In the genomic region with DNA sequence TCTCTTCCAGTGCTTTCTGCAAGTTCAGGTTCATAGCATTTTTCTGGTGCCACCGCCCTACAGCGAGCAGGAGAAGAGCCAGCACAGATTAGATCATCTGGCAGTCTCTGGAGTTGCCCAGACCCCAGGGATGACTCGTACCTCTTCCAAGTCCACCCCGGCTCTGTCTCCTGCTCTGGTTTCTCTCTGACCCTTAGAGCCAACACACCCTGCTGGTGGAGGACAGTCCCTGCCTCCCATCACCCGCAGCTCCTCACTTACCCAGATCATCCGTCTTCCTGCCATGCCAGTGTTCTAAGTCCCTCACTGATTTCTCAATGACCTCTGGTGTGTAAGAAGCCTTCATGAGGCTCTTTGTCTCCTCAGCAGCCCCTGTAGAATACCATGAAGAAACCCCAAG, we compare ENCODE assay signal across 25 cellular contexts.
"Had no signal": no experiment of that assay in that cellular context is flagged by ENCODE, and none has a peak within 500 bp of the region (broad histone marks: within the 10 kb centered on the region; RNA-seq: fewer than 3 reads in every experiment).

No MANE protein-coding gene starts in this region.

- FAIRE-seq: colon, endothelial cell of umbilical vein had no signal

- H3K4me3 ChIP-seq: breast epithelium, esophagus squamous epithelium, gastroesophageal sphincter, heart left ventricle, ovary, psoas muscle, tibial artery had no signal

- DNase-seq: activated CD4-positive, alpha-beta T cell treated with anti-CD3 and anti-CD28 coated beads for 36 hours; activated CD4-positive, alpha-beta T cell treated with anti-CD3 and anti-CD28 coated beads, Interleukin-2, amount 50 U/mL, for 48 hours; activated CD8-positive, alpha-beta memory T cell treated with anti-CD3 and anti-CD28 coated beads, Interleukin-2, amount 50 U/mL, for 48 hours; activated naive CD4-positive, alpha-beta T cell treated with Interleukin-2 at 50 U/mL for 16 hours; activated naive CD8-positive, alpha-beta T cell treated with anti-CD3 and anti-CD28 coated beads for 36 hours; activated T-cell treated with anti-CD3 and anti-CD28 coated beads, Interleukin-2, amount 50 U/mL, for 4 hours; amniotic stem cell; effector memory CD4-positive, alpha-beta T cell; esophagus squamous epithelium; heart left ventricle; immature natural killer cell; kidney glomerular epithelial cell; left ventricle myocardium superior; mammary epithelial cell; ovary; psoas muscle; right cardiac atrium; stimulated activated CD4-positive, alpha-beta T cell treated with anti-CD3 and anti-CD28 coated beads, Interleukin-1b, Interleukin-23, amount 100 ng/mL, for 48 hours; substantia nigra; T-helper 9 cell; tibial artery had no signal
